Comparison of ENCODE assay signal across 8 cellular contexts in the genomic region with DNA sequence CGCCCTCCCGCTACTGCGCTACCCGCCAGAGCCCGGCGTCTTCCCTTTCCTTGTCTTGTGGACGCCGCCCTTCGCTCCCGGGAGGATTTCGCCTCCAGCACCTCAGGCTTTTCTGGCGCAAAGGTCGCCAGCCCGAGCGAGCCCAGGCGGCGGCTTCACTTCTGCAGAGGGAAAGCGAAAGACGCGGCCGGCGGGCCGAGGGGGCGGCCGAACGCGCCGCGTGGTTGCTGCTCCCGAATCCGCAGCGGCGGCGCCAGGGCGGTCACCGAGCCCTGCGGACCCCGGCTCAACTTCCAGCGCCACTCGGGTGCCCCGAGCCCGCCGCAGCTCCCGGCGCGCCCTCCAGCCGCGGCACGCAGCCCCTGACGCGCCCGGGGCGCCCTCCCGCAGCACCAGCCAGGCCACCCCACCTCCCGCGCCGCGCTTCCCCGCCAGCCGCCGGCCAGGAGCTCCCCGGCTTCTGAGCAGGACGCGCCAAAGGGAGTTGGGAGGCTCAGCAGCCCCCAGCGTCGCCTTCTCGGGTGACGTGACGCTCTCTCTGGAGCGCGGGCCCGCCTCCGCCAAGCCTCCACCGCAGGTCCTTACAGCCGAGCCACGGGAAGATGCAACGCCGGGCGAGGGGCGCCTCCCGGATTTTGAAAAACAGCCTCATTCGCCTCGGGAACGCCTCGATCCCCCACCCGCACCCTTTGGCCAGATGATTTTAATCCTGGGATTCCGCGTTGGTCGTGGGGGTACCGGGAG.
DNase-seq lines count a peak whose midpoint lies in the region; ATAC-seq and TF ChIP-seq lines count a peak whose summit lies in the region.

No MANE protein-coding gene starts in this region.

- H3K27ac Mint-ChIP-seq in WTC11 = no peak overlapping the region

- peak overlapping the region; percentile 77 for H3K4me3 Mint-ChIP-seq in WTC11

- ATAC-seq in WTC11 (no peak), GM19324 (IDR thresholded peaks at IDR 0.05; ENCODE audit: low FRiP score, unreplicated experiment) (no peak), HG02571 (IDR thresholded peaks at IDR 0.05; ENCODE audit: unreplicated experiment) (no peak)

- no peaks in the 10 kb centered on the region for H3K36me3 ChIP-seq in muscle layer of colon (ENCODE audit: insufficient read depth, low read length)

- peaks cover 10% of the 10 kb centered on the region for H3K4me1 Mint-ChIP-seq in WTC11

- POLR2A ChIA-PET in WTC11 (lab: Charles Lee) = interaction anchor here (0.6 kb wide), 1 partner anchor 97 kb away, joined by 4 read pairs; no protein-coding TSS in a partner anchor

- H3K4me3 ChIP-seq in fibroblast of pulmonary artery (replicated peaks; ENCODE audit: low read depth, low read length) (peak overlapping the region; percentile 56), muscle layer of colon (ENCODE audit: low read depth in 1 of 2, low read length in 2 of 2) (peak overlapping the region; percentile 65 to 86)

- H3K4me1 ChIP-seq in muscle layer of colon (ENCODE audit: insufficient read depth, low read length) = peaks cover 7% of the 10 kb centered on the region

- DNase-seq in stimulated activated CD4-positive, alpha-beta T cell treated with anti-CD3 and anti-CD28 coated beads, Interleukin-15, amount 100 ng/mL, for 24 hours = peak; percentile 23
- DNase-seq in stimulated activated CD4-positive, alpha-beta T cell treated with anti-CD3 and anti-CD28 coated beads, Interleukin-1b, Interleukin-23, amount 100 ng/mL, for 48 hours = no peak
- DNase-seq in WTC11 (ENCODE audit: low spot score) (peak; percentile 64), fibroblast of pulmonary artery (ENCODE audit: low read depth) (peak; percentile 35), HPDE6-E6E7 (ENCODE audit: extremely low spot score) (no peak)

- TF ChIP-seq CTCF in WTC11 (IDR thresholded peaks at IDR 0.05) (no peak), fibroblast of pulmonary artery (IDR thresholded peaks at IDR 0.05; ENCODE audit: low read length, missing control alignments) (no peak)

- CTCF ChIA-PET in WTC11 (lab: Charles Lee) = interaction anchor here (0.6 to 1.5 kb wide), 5 partner anchors 10 to 1723 kb away, joined by 3 to 6 read pairs (median 4); no protein-coding TSS in a partner anchor

- H3K36me3 Mint-ChIP-seq in WTC11 = no peaks in the 10 kb centered on the region

- no peaks in the 10 kb centered on the region for H3K9me3 ChIP-seq in muscle layer of colon (ENCODE audit: low read length)

- no peak overlapping the region for H3K9ac ChIP-seq in muscle layer of colon (ENCODE audit: low read length)

- H3K27me3 Mint-ChIP-seq in WTC11 (ENCODE audit: low read depth) = peaks cover 35% of the 10 kb centered on the region

- H3K27me3 ChIP-seq in muscle layer of colon (ENCODE audit: control insufficient read depth in 1 of 2, insufficient read depth in 2 of 2, low read length in 2 of 2) = peaks cover 0 to 10% of the 10 kb centered on the region in 2 donors

- H3K27ac ChIP-seq in muscle layer of colon (ENCODE audit: low read depth, low read length) = peak overlapping the region; percentile 58

- no peaks in the 10 kb centered on the region for H3K9me3 Mint-ChIP-seq in WTC11

TF ChIP-seq in WTC11, 78 proteins besides CTCF, POLR2A, EP300 and RAD21:
- TF ChIP-seq, protein P1, sequence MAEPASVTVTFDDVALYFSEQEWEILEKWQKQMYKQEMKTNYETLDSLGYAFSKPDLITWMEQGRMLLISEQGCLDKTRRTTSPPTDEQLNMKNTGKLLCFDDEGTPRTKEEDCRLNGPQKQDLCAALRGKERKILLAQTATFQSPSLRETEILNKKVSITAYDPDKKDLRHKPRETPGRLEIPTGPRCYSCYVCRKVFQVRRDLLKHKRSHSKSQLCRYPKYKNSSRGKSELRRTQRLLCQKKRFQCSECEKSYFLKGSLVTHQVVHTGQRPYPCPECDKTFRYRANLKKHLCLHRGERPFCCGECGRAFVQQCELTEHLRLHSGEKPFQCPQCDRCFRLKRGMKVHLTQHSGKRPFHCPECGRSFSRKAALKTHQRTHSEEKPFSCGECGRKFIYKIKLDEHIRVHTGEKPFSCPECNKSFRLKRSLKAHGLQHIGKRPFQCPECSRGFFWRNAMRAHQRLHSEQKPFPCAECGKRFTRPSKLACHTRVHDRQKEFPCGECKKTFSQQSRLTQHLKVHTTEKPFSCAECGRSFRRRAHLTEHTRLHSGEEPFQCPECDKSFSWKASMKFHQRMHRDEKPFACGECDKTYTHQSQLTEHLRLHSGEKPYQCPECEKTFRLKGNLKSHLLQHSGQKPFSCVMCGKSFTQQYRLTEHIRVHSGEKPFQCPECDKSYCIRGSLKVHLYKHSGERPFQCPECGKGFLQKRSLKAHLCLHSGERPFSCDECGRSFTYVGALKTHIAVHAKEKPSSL (CRISPR knock-in tag; conservative IDR thresholded peaks at IDR 0.05) = no peak
- TF ChIP-seq ZNF219 (CRISPR knock-in tag; IDR thresholded peaks at IDR 0.05; ENCODE audit: borderline replicate concordance) (no peak), ZNF121 (CRISPR knock-in tag; IDR thresholded peaks at IDR 0.05) (no peak), SP1 (CRISPR knock-in tag; conservative IDR thresholded peaks at IDR 0.05) (0 out of 2 replicates have a peak, but pooled peaks have one; percentile 11), ESRRA (CRISPR knock-in tag; IDR thresholded peaks at IDR 0.05; ENCODE audit: borderline replicate concordance) (0 out of 2 replicates have a peak, but pooled peaks have one; percentile 15), FOXP1 (CRISPR knock-in tag; IDR thresholded peaks at IDR 0.05; ENCODE audit: borderline replicate concordance) (no peak), E2F1 (CRISPR knock-in tag; IDR thresholded peaks at IDR 0.05) (no peak), ZNF671 (CRISPR knock-in tag; IDR thresholded peaks at IDR 0.05) (no peak), CBFB (CRISPR knock-in tag; IDR thresholded peaks at IDR 0.05; ENCODE audit: low read depth) (no peak), FOXP4 (CRISPR knock-in tag; IDR thresholded peaks at IDR 0.05) (0 out of 2 replicates have a peak, but pooled peaks have one; percentile 15), ZBTB21 (CRISPR knock-in tag; IDR thresholded peaks at IDR 0.05; ENCODE audit: borderline replicate concordance) (no peak)
- TF ChIP-seq, protein P2, sequence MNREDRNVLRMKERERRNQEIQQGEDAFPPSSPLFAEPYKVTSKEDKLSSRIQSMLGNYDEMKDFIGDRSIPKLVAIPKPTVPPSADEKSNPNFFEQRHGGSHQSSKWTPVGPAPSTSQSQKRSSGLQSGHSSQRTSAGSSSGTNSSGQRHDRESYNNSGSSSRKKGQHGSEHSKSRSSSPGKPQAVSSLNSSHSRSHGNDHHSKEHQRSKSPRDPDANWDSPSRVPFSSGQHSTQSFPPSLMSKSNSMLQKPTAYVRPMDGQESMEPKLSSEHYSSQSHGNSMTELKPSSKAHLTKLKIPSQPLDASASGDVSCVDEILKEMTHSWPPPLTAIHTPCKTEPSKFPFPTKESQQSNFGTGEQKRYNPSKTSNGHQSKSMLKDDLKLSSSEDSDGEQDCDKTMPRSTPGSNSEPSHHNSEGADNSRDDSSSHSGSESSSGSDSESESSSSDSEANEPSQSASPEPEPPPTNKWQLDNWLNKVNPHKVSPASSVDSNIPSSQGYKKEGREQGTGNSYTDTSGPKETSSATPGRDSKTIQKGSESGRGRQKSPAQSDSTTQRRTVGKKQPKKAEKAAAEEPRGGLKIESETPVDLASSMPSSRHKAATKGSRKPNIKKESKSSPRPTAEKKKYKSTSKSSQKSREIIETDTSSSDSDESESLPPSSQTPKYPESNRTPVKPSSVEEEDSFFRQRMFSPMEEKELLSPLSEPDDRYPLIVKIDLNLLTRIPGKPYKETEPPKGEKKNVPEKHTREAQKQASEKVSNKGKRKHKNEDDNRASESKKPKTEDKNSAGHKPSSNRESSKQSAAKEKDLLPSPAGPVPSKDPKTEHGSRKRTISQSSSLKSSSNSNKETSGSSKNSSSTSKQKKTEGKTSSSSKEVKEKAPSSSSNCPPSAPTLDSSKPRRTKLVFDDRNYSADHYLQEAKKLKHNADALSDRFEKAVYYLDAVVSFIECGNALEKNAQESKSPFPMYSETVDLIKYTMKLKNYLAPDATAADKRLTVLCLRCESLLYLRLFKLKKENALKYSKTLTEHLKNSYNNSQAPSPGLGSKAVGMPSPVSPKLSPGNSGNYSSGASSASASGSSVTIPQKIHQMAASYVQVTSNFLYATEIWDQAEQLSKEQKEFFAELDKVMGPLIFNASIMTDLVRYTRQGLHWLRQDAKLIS (CRISPR knock-in tag; IDR thresholded peaks at IDR 0.05; ENCODE audit: borderline replicate concordance) = no peak

Comparison
In these comparisons a context has a peak if more than half of its experiments do, and no peak if none do; other contexts are left out.
1. DNase-seq: peak in stimulated activated CD4-positive, alpha-beta T cell treated with anti-CD3 and anti-CD28 coated beads, Interleukin-15, amount 100 ng/mL, for 24 hours (single experiment), WTC11 (single experiment) and fibroblast of pulmonary artery (single experiment); none in stimulated activated CD4-positive, alpha-beta T cell treated with anti-CD3 and anti-CD28 coated beads, Interleukin-1b, Interleukin-23, amount 100 ng/mL, for 48 hours (single experiment) and HPDE6-E6E7 (single experiment).